9 cellular contexts compared by ENCODE assay signal in the genomic region with DNA sequence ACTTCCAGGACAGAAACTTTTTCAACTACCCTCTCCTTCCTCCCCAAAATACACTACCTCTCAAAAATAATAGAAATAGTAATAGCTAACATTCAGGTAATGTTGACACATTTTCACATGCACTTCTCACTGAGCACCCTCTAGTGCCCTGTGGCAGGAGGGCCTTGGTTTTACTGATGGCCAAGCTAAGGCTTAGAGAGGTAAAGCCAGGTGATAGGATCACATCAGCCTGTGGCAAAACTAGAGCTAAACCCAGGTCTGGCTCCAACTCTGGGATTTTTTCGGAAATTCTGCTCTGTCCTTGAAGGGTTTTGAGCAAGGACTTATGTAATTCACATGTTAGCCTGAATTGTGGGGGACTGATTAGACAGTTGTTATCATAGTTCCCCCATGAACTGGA. TPM values are rescaled to one million over a fixed set of nuclear protein-coding genes. Genes with fewer than 3 reads are reported as not detected.
DNase-seq lines count a peak whose midpoint lies in the region; ATAC-seq lines count a peak whose summit lies in the region.
"Had no signal": no experiment of that assay in that cellular context is flagged by ENCODE, and none has a peak within 500 bp of the region (broad histone marks: within the 10 kb centered on the region; RNA-seq: fewer than 3 reads in every experiment).

No MANE protein-coding gene starts in this region.

- no peaks in the 10 kb centered on the region for H3K9me3 Mint-ChIP-seq in activated CD8-positive, alpha-beta T cell treated with anti-CD3 and anti-CD28 coated beads, Interleukin-2, amount 10 ng/mL, durations not matched to agents 7 days and 5 days (ENCODE audit: insufficient read depth)

- peak overlapping the region; percentile 90 for H3K27ac ChIP-seq in subcutaneous abdominal adipose tissue (ENCODE audit: low read depth, low read length)

- no peaks in the 10 kb centered on the region for H3K27me3 ChIP-seq in subcutaneous abdominal adipose tissue (ENCODE audit: control insufficient read depth in 5 of 5, insufficient read depth in 4 of 5, low read length in 5 of 5)

- H3K9ac ChIP-seq in subcutaneous abdominal adipose tissue (ENCODE audit: low read length in 5 of 5) = no peak overlapping the region

- no peaks in the 10 kb centered on the region for H3K9me3 ChIP-seq in subcutaneous abdominal adipose tissue (ENCODE audit: control insufficient read depth in 5 of 5, low read length in 5 of 5)

- no peak overlapping the region for H3K4me3 Mint-ChIP-seq in activated CD8-positive, alpha-beta T cell treated with anti-CD3 and anti-CD28 coated beads, Interleukin-2, amount 10 ng/mL, durations not matched to agents 7 days and 5 days

- ATAC-seq in activated CD8-positive, alpha-beta T cell treated with anti-CD3 and anti-CD28 coated beads, Interleukin-2, amount 10 ng/mL, durations not matched to agents 7 days and 5 days = no peak

- peaks cover 21% of the 10 kb centered on the region for H3K36me3 Mint-ChIP-seq in activated CD8-positive, alpha-beta T cell treated with anti-CD3 and anti-CD28 coated beads, Interleukin-2, amount 10 ng/mL, durations not matched to agents 7 days and 5 days (ENCODE audit: low read depth)

- POLR2A ChIA-PET in activated CD8-positive, alpha-beta T cell treated with anti-CD3 and anti-CD28 coated beads, Interleukin-2, amount 10 ng/mL, durations not matched to agents 7 days and 5 days (lab: Charles Lee) = no interaction called here

- H3K4me1 Mint-ChIP-seq in activated CD8-positive, alpha-beta T cell treated with anti-CD3 and anti-CD28 coated beads, Interleukin-2, amount 10 ng/mL, durations not matched to agents 7 days and 5 days (ENCODE audit: low read depth) = peaks cover 24% of the 10 kb centered on the region

- peaks cover 2% of the 10 kb centered on the region for H3K27me3 Mint-ChIP-seq in activated CD8-positive, alpha-beta T cell treated with anti-CD3 and anti-CD28 coated beads, Interleukin-2, amount 10 ng/mL, durations not matched to agents 7 days and 5 days (ENCODE audit: low read depth)

- peak overlapping the region; percentile 97 for H3K27ac Mint-ChIP-seq in activated CD8-positive, alpha-beta T cell treated with anti-CD3 and anti-CD28 coated beads, Interleukin-2, amount 10 ng/mL, durations not matched to agents 7 days and 5 days

- peaks cover 9 to 43% (median 26%) of the 10 kb centered on the region in 5 donors for H3K4me1 ChIP-seq in subcutaneous abdominal adipose tissue (ENCODE audit: control insufficient read depth in 5 of 5, insufficient read depth in 5 of 5, low read length in 5 of 5)

- CTCF ChIA-PET in activated CD8-positive, alpha-beta T cell treated with anti-CD3 and anti-CD28 coated beads, Interleukin-2, amount 10 ng/mL, durations not matched to agents 7 days and 5 days (lab: Charles Lee) = interaction anchor here (1.0 to 1.1 kb wide), 2 partner anchors 31 to 43 kb away, joined by 3 to 4 read pairs; no protein-coding TSS in a partner anchor

- peak; percentile 1 for DNase-seq in activated T-cell treated with anti-CD3 and anti-CD28 coated beads for 24 hours (ENCODE audit: low read depth)
- no peak for DNase-seq in activated T-cell treated with anti-CD3 and anti-CD28 coated beads for 4 hours
- peak; percentile 30 for DNase-seq in activated CD8-positive, alpha-beta T cell treated with anti-CD3 and anti-CD28 coated beads, Interleukin-2, amount 10 ng/mL, durations not matched to agents 7 days and 5 days
- peak; percentile 28 for DNase-seq in iPS-NIHi11 (ENCODE audit: low spot score)
- DNase-seq in NCI-H446 (lab: John Stamatoyannopoulos, UW) = no peak
- no peak for DNase-seq in DMS79 (lab: John Stamatoyannopoulos, UW)
- no peak for DNase-seq in NCI-H226
- DNase-seq: NCI-H1436 treated with DMSO at 0.1 percent for 48 hours had no signal

- H3K36me3 ChIP-seq in subcutaneous abdominal adipose tissue (ENCODE audit: control insufficient read depth in 5 of 5, insufficient read depth in 5 of 5, low read length in 5 of 5) = peaks cover 4 to 15% (median 10%) of the 10 kb centered on the region in 5 donors

- peak overlapping the region in 2 of 5 donors; percentile 88 to 99 for H3K4me3 ChIP-seq in subcutaneous abdominal adipose tissue (ENCODE audit: low read depth in 1 of 5, low read length in 5 of 5)

RNA-seq across cellular contexts. Expression of a gene that starts 0.9 kb away (rescaled TPM):
- 10 to 100 TPM; 21.2 to 23.3 TPM for total RNA-seq in activated CD8-positive, alpha-beta T cell treated with anti-CD3 and anti-CD28 coated beads, Interleukin-2, amount 10 ng/mL, durations not matched to agents 7 days and 5 days

Comparison
In these comparisons a context has a peak if more than half of its experiments do, and no peak if none do; other contexts are left out.
1. DNase-seq: peak in activated T-cell treated with anti-CD3 and anti-CD28 coated beads for 24 hours (single experiment), activated CD8-positive, alpha-beta T cell treated with anti-CD3 and anti-CD28 coated beads, Interleukin-2, amount 10 ng/mL, durations not matched to agents 7 days and 5 days (single experiment) and iPS-NIHi11 (single experiment); none in activated T-cell treated with anti-CD3 and anti-CD28 coated beads for 4 hours (single experiment), NCI-H446 (0 of 2), DMS79 (single experiment) and NCI-H226 (single experiment).